Comparison of ENCODE assay signal across 8 cellular contexts in genomic region chr6:169724554-169725269, GRCh38. TPM values are rescaled to one million over a fixed set of nuclear protein-coding genes. Genes with fewer than 3 reads are reported as not detected.
DNase-seq lines count a peak whose midpoint lies in the region; ATAC-seq, FAIRE-seq and TF ChIP-seq lines count a peak whose summit lies in the region.

No MANE protein-coding gene starts in this region.

- no peak for TF ChIP-seq RAD21 in IMR-90 (IDR thresholded peaks at IDR 0.05; ENCODE audit: low read length)

- POLR2A ChIA-PET in IMR-90 (lab: Charles Lee; ENCODE audit: unreplicated experiment), result no interaction called here

- H2BK5ac ChIP-seq in IMR-90 (ENCODE audit: low read depth, low read length, poor library complexity, severe bottlenecking), result peak overlapping the region; percentile 40

- peaks cover 6% of the 10 kb centered on the region for H3K4me1 Mint-ChIP-seq in astrocyte (ENCODE audit: low read depth, unreplicated experiment)

- H3K4me2 ChIP-seq in IMR-90 (ENCODE audit: low read depth, low read length) (peak overlapping the region; percentile 37), astrocyte (ENCODE audit: low read length) (peak overlapping the region; percentile 92), hepatocyte (peak overlapping the region; percentile 89)

- H3K9me1 ChIP-seq in IMR-90 (ENCODE audit: insufficient read depth, low read length), result peaks cover 2% of the 10 kb centered on the region; the same call in 1 of the 2 replicates

- H2BK20ac ChIP-seq in IMR-90 (ENCODE audit: low read depth, low read length), result no peak overlapping the region

- H3K56ac ChIP-seq in IMR-90 (ENCODE audit: extremely low read depth, insufficient read depth, low read length), result peak overlapping the region; percentile 5; the same call in 1 of the 2 replicates

- no peak overlapping the region for H3K14ac ChIP-seq in IMR-90 (replicated peaks; ENCODE audit: low read depth, low read length)

- intact Hi-C loops in IMR-90 (cut with micrococcal nuclease) (loop anchor here (5.0 kb wide), 2 partner anchors 583 to 808 kb away; partner anchors contain the start of gene FAM120B), sciatic nerve (cut with DNase I) (no loop called here)

- H3K9me3 Mint-ChIP-seq in astrocyte (ENCODE audit: unreplicated experiment), result no peaks in the 10 kb centered on the region

- WGBS in IMR-90 (ENCODE audit: extremely low coverage in 2 of 2, insufficient read length in 1 of 2), 2 experiments, result 3% methylated on average over 32 of the region's 88 CpGs; no CpG with 5 or more reads in 1 of the 2 experiments
- WGBS in hepatocyte (ENCODE audit: low lambda C conversion rate, missing lambda C conversion rate), result 1% methylated on average over 55 of the region's 88 CpGs

- H4K20me1 ChIP-seq in IMR-90 (ENCODE audit: insufficient read depth, low read length), result peaks cover 7% of the 10 kb centered on the region
- H4K20me1 ChIP-seq in astrocyte (ENCODE audit: insufficient read depth, low read length), result peaks cover 23% of the 10 kb centered on the region
- H4K20me1 ChIP-seq in hepatocyte (ENCODE audit: insufficient read depth, poor library complexity, severe bottlenecking), result peaks cover 31% of the 10 kb centered on the region

- H3K18ac ChIP-seq in IMR-90 (ENCODE audit: low read depth, low read length), result peak overlapping the region; percentile 17; the same call in 1 of the 2 replicates

- BruUV-seq in IMR-90 (replicated peaks; lab: Mats Ljungman, UMichigan), result no TSS peak

- peak overlapping the region; percentile 92 for H2AFZ ChIP-seq in IMR-90 (replicated peaks; ENCODE audit: low read length, poor library complexity)
- H2AFZ ChIP-seq in astrocyte (ENCODE audit: low read depth, low read length), result peak overlapping the region; percentile 93
- peak overlapping the region; percentile 87 for H2AFZ ChIP-seq in hepatocyte

- no peak overlapping the region for H2AK5ac ChIP-seq in IMR-90 (ENCODE audit: low read depth, low read length)

- peak overlapping the region; percentile 66 for H2BK120ac ChIP-seq in IMR-90 (ENCODE audit: low read depth, low read length)

- H2AK9ac ChIP-seq in IMR-90 (replicated peaks; ENCODE audit: low read depth, low read length, poor library complexity), result peak overlapping the region; percentile 81

- peak overlapping the region; percentile 38; the same call in 1 of the 2 replicates for H4K91ac ChIP-seq in IMR-90 (ENCODE audit: insufficient read depth, low read depth, low read length)

- H3K27ac ChIP-seq in IMR-90 (ENCODE audit: insufficient read depth, low read length) (peak overlapping the region; percentile 81), astrocyte (ENCODE audit: low read depth, low read length) (peak overlapping the region; percentile 73), hepatocyte (peak overlapping the region; percentile 100)

- peak; percentile 92 for TF ChIP-seq POLR2A in IMR-90 (IDR thresholded peaks at IDR 0.05; ENCODE audit: low read depth, low read length)

- CTCF ChIA-PET in IMR-90 (lab: Yijun Ruan, JAX), result no interaction called here

- peak overlapping the region; percentile 74 for H3K4ac ChIP-seq in IMR-90 (ENCODE audit: low read depth, low read length)

- dilution Hi-C loops in IMR-90 (cut with HindIII; ENCODE audit: low sequenced_read_pairs, unreplicated experiment), result no loop called here

- H3K4me3 Mint-ChIP-seq in astrocyte (ENCODE audit: unreplicated experiment), result peak overlapping the region; percentile 90

- no peaks in the 10 kb centered on the region for H3K36me3 Mint-ChIP-seq in astrocyte (ENCODE audit: low read depth, unreplicated experiment)

- peak overlapping the region; percentile 14 to 27; a peak in 3 of 4 replicates for H4K8ac ChIP-seq in IMR-90 (ENCODE audit: low read depth in 2 of 2, low read length in 2 of 2)

- H3K9ac ChIP-seq in IMR-90 (ENCODE audit: low read depth, low read length), result peak overlapping the region; percentile 57
- peak overlapping the region; percentile 84 for H3K9ac ChIP-seq in astrocyte (ENCODE audit: low read length)

- no peak overlapping the region for H3K23ac ChIP-seq in IMR-90 (ENCODE audit: low read depth, low read length)

- peak overlapping the region; percentile 18; the same call in 1 of the 2 replicates for H4K5ac ChIP-seq in IMR-90 (ENCODE audit: low read depth, low read length)

- H3K36me3 ChIP-seq in IMR-90 (ENCODE audit: control insufficient read depth, insufficient read depth, low read length) (no peaks in the 10 kb centered on the region; the same call in 1 of the 2 replicates), astrocyte (ENCODE audit: insufficient read depth, low read length) (no peaks in the 10 kb centered on the region), hepatocyte (replicated peaks; ENCODE audit: insufficient read depth, low read depth) (no peaks in the 10 kb centered on the region)

- TF ChIP-seq CTCF in IMR-90 (conservative IDR thresholded peaks at IDR 0.05; ENCODE audit: low read depth, low read length), result no peak
- no peak for TF ChIP-seq CTCF in astrocyte (IDR thresholded peaks at IDR 0.05; ENCODE audit: insufficient read depth, low read depth, low read length)
- no peak for TF ChIP-seq CTCF in hepatocyte (IDR thresholded peaks at IDR 0.05; ENCODE audit: poor library complexity)

- peak overlapping the region; percentile 92 for H3K27ac Mint-ChIP-seq in astrocyte (ENCODE audit: unreplicated experiment)

- H3K27me3 ChIP-seq in IMR-90 (ENCODE audit: control insufficient read depth, insufficient read depth, low read length) (no peaks in the 10 kb centered on the region), astrocyte (ENCODE audit: insufficient read depth, low read length) (no peaks in the 10 kb centered on the region), hepatocyte (no peaks in the 10 kb centered on the region)

- H3K4me1 ChIP-seq in IMR-90 (ENCODE audit: control insufficient read depth, insufficient read depth, low read length), result peaks cover 4% of the 10 kb centered on the region; the same call in 1 of the 2 replicates
- H3K4me1 ChIP-seq in astrocyte (ENCODE audit: insufficient read depth, low read length), result peaks cover 26% of the 10 kb centered on the region
- peaks cover 15% of the 10 kb centered on the region for H3K4me1 ChIP-seq in hepatocyte (ENCODE audit: insufficient read depth)

- FAIRE-seq in astrocyte (lab: Jason Lieb, UNC), result no peak

- H3K9me2 ChIP-seq in hepatocyte (replicated peaks; ENCODE audit: insufficient read depth), result no peaks in the 10 kb centered on the region

- peak; percentile 37 for ATAC-seq in GM21367 (IDR thresholded peaks at IDR 0.05; ENCODE audit: unreplicated experiment)
- peak; percentile 33 for ATAC-seq in IMR-90 (ENCODE audit: low read depth)
- peak; percentile 58 for ATAC-seq in sciatic nerve

- peaks cover 24% of the 10 kb centered on the region for H3K79me2 ChIP-seq in astrocyte (ENCODE audit: insufficient read depth, low read length)
- peaks cover 38% of the 10 kb centered on the region for H3K79me2 ChIP-seq in hepatocyte

- peak; percentile 26 for DNase-seq in DMS153 treated with DMSO at 0.1 percent for 48 hours (lab: John Stamatoyannopoulos, UW; ENCODE audit: unreplicated experiment)
- DNase-seq in IMR-90, result peak; percentile 24
- DNase-seq in T-helper 2 cell, result peak; percentile 52 to 74 (median 58)
- no peak for DNase-seq in astrocyte (ENCODE audit: low read depth)
- peak; percentile 88 for DNase-seq in hepatocyte (ENCODE audit: low spot score)
- DNase-seq in sciatic nerve (ENCODE audit: low spot score), result peak; percentile 75
- no peak for DNase-seq in HT-29 (ENCODE audit: low spot score)

- H3K4me3 ChIP-seq in IMR-90 (ENCODE audit: insufficient read depth, low read depth, low read length), result peak overlapping the region; percentile 98
- H3K4me3 ChIP-seq in astrocyte (ENCODE audit: insufficient read depth, low read depth, low read length), result peak overlapping the region; percentile 71
- H3K4me3 ChIP-seq in hepatocyte, result peak overlapping the region; percentile 89

- in situ Hi-C loops in IMR-90 (cut with MboI; ENCODE audit: low sequenced_read_pairs), result no loop called here

- H3K9me3 ChIP-seq in IMR-90 (ENCODE audit: control insufficient read depth, insufficient read depth, low read length), result no peaks in the 10 kb centered on the region
- H3K9me3 ChIP-seq in astrocyte (ENCODE audit: insufficient read depth, low read depth, low read length), result no peaks in the 10 kb centered on the region
- no peaks in the 10 kb centered on the region for H3K9me3 ChIP-seq in hepatocyte (ENCODE audit: low read depth)

- H2BK15ac ChIP-seq in IMR-90 (ENCODE audit: low read depth, low read length), result no peak overlapping the region

- H3K79me1 ChIP-seq in IMR-90 (ENCODE audit: low read depth in 1 of 2, low read length in 2 of 2), result peaks cover 5 to 21% of the 10 kb centered on the region in 2 experiments; a peak in 3 of 4 replicates

- H3K27me3 Mint-ChIP-seq in astrocyte (ENCODE audit: low read depth, unreplicated experiment), result peaks cover 2% of the 10 kb centered on the region

RNA-seq across cellular contexts. Expression of gene PHF10, which starts 0.4 kb away (rescaled TPM):
- total RNA-seq in IMR-90 (2012; rRNA removed) (7.3 and 12.2 TPM in 2 replicates), astrocyte (28.6 and 30.9 TPM in 2 replicates), hepatocyte (41.8 and 44.9 TPM in 2 replicates), sciatic nerve (76.5 TPM)
- polyA plus RNA-seq in IMR-90 (2012; rRNA removed) (12.5 and 15.9 TPM in 2 replicates), hepatocyte (30.1 and 32.9 TPM in 2 replicates)
- 3.2 and 4.7 TPM in 2 replicates for polyA plus RNA-seq in IMR-90 (2012; cell fraction: cytosol; rRNA removed)
- polyA plus RNA-seq in IMR-90 (2012; cell fraction: nucleus; rRNA removed; ENCODE audit: low replicate concordance), result 4.1 and 54.3 TPM in 2 replicates
- 20.0 and 20.1 TPM in 2 replicates for total RNA-seq in HT-29 (2014; rRNA removed; shearing (Covaris generic))

RNA-seq across cellular contexts. Expression of gene C6orf120, which starts 22.8 kb away (rescaled TPM):
- total RNA-seq in IMR-90 (2012; rRNA removed) (26.7 and 44.2 TPM in 2 replicates), astrocyte (34.6 and 37.7 TPM in 2 replicates), hepatocyte (57.1 and 58.8 TPM in 2 replicates), sciatic nerve (28.2 TPM)
- polyA plus RNA-seq in IMR-90 (2012; rRNA removed) (19.7 and 21.4 TPM in 2 replicates), hepatocyte (25.6 and 37.9 TPM in 2 replicates)
- polyA plus RNA-seq in IMR-90 (2012; cell fraction: cytosol; rRNA removed), result 11.0 and 13.3 TPM in 2 replicates
- polyA plus RNA-seq in IMR-90 (2012; cell fraction: nucleus; rRNA removed; ENCODE audit: low replicate concordance), result 5.3 and 6.7 TPM in 2 replicates
- 39.1 and 41.3 TPM in 2 replicates for total RNA-seq in HT-29 (2014; rRNA removed; shearing (Covaris generic))

RNA-seq across cellular contexts. Expression of gene WDR27, which starts 22.9 kb away (rescaled TPM):
- total RNA-seq in IMR-90 (2012; rRNA removed), result 7.0 and 7.8 TPM in 2 replicates
- 18.1 and 18.5 TPM in 2 replicates for polyA plus RNA-seq in IMR-90 (2012; rRNA removed)
- 6.0 and 7.7 TPM in 2 replicates for polyA plus RNA-seq in IMR-90 (2012; cell fraction: cytosol; rRNA removed)
- 206 and 209 TPM in 2 replicates for polyA plus RNA-seq in IMR-90 (2012; cell fraction: nucleus; rRNA removed; ENCODE audit: low replicate concordance)
- total RNA-seq in astrocyte, result 28.7 and 31.2 TPM in 2 replicates
- 27.4 and 27.7 TPM in 2 replicates for total RNA-seq in hepatocyte
- polyA plus RNA-seq in hepatocyte, result 29.7 and 38.6 TPM in 2 replicates
- 58.5 TPM for total RNA-seq in sciatic nerve
- 38.3 and 44.7 TPM in 2 replicates for total RNA-seq in HT-29 (2014; rRNA removed; shearing (Covaris generic))

RNA-seq across cellular contexts. Expression of gene DYNLT2, which starts 26.7 kb away (rescaled TPM):
- 0.36 and 1.1 TPM in 2 replicates for total RNA-seq in IMR-90 (2012; rRNA removed)
- 0.32 and 0.44 TPM in 2 replicates for polyA plus RNA-seq in IMR-90 (2012; rRNA removed)
- 0.05 TPM in 2 replicates for polyA plus RNA-seq in IMR-90 (2012; cell fraction: cytosol; rRNA removed)
- 0.22 and 1.4 TPM in 2 replicates for polyA plus RNA-seq in IMR-90 (2012; cell fraction: nucleus; rRNA removed; ENCODE audit: low replicate concordance)
- 0.53 and 1.0 TPM in 2 replicates for total RNA-seq in astrocyte
- 2.9 and 4.0 TPM in 2 replicates for total RNA-seq in hepatocyte
- polyA plus RNA-seq in hepatocyte, result 3.1 and 4.2 TPM in 2 replicates
- total RNA-seq in sciatic nerve, result 2.9 TPM
- 1.7 and 3.2 TPM in 2 replicates for total RNA-seq in HT-29 (2014; rRNA removed; shearing (Covaris generic))

RNA-seq across cellular contexts. Expression of gene ERMARD, which starts 26.7 kb away (rescaled TPM):
- total RNA-seq in IMR-90 (2012; rRNA removed) (15.1 and 17.2 TPM in 2 replicates), astrocyte (13.1 and 17.5 TPM in 2 replicates), hepatocyte (16.9 and 27.4 TPM in 2 replicates), sciatic nerve (32.5 TPM)
- polyA plus RNA-seq in IMR-90 (2012; rRNA removed) (25.4 and 26.1 TPM in 2 replicates), hepatocyte (22.7 and 25.5 TPM in 2 replicates)
- polyA plus RNA-seq in IMR-90 (2012; cell fraction: cytosol; rRNA removed), result 16.5 and 18.7 TPM in 2 replicates
- 146 and 180 TPM in 2 replicates for polyA plus RNA-seq in IMR-90 (2012; cell fraction: nucleus; rRNA removed; ENCODE audit: low replicate concordance)
- 7.1 and 10.9 TPM in 2 replicates for total RNA-seq in HT-29 (2014; rRNA removed; shearing (Covaris generic))

Comparison
In these comparisons a context has a peak if more than half of its experiments do, and no peak if none do; other contexts are left out.
1. DNase-seq: peak in DMS153 treated with DMSO at 0.1 percent for 48 hours (single experiment), IMR-90 (single experiment), T-helper 2 cell (5 of 5), hepatocyte (single experiment) and sciatic nerve (single experiment); none in astrocyte (single experiment) and HT-29 (single experiment).
2. H3K4me2 ChIP-seq: peak in every context shown above with its lines; median percentile 92 in astrocyte; 89 in hepatocyte; 37 in IMR-90.
3. Peak in every context shown above with its lines, with median percentiles within 50 percentile points of each other: ATAC-seq, H2AFZ ChIP-seq, H3K27ac ChIP-seq and H3K4me3 ChIP-seq.